ENCODE assay signal across 12 cellular contexts in genomic region chr4:77629885-77630284, GRCh38. TPM values are rescaled to one million over a fixed set of nuclear protein-coding genes. Genes with fewer than 3 reads are reported as not detected.
DNase-seq lines count a peak whose midpoint lies in the region; ATAC-seq and TF ChIP-seq lines count a peak whose summit lies in the region.
"Had no signal": no experiment of that assay in that cellular context is flagged by ENCODE, and none has a peak within 500 bp of the region (broad histone marks: within the 10 kb centered on the region; RNA-seq: fewer than 3 reads in every experiment).

No MANE protein-coding gene starts in this region.

- peak; percentile 82 for ATAC-seq in GM18505 (IDR thresholded peaks at IDR 0.05; ENCODE audit: unreplicated experiment)
- peak; percentile 48 for ATAC-seq in GM19324 (IDR thresholded peaks at IDR 0.05; ENCODE audit: low FRiP score, unreplicated experiment)
- ATAC-seq in HG02763 (IDR thresholded peaks at IDR 0.05; ENCODE audit: unreplicated experiment): peak; percentile 79
- ATAC-seq in HG03521 (IDR thresholded peaks at IDR 0.05; ENCODE audit: unreplicated experiment): peak; percentile 65
- ATAC-seq in foreskin keratinocyte: no peak

- no peak overlapping the region for H3K27ac ChIP-seq in foreskin keratinocyte
- H3K27ac ChIP-seq: SK-N-MC had no signal

- DNase-seq in foreskin keratinocyte (no peak), NCI-H1048 (lab: John Stamatoyannopoulos, UW) (no peak), activated gamma-delta T cell treated with Interleukin-2 at 50 U/mL for 16 hours (no peak), Ammon's horn (ENCODE audit: low spot score) (no peak)
- DNase-seq: Calu3, NCI-H526 had no signal

- no peaks in the 10 kb centered on the region for H3K4me1 ChIP-seq in foreskin keratinocyte

- no peaks in the 10 kb centered on the region for H3K27me3 ChIP-seq in foreskin keratinocyte

- TF ChIP-seq CTCF in foreskin keratinocyte (conservative IDR thresholded peaks at IDR 0.05): no peak

- TF ChIP-seq POLR2A in GM18505 (IDR thresholded peaks at IDR 0.05; ENCODE audit: borderline replicate concordance, extremely low read depth, insufficient read depth, insufficient read length): no peak

RNA-seq across cellular contexts. Expression of gene CXCL13, which starts 24.3 kb away (rescaled TPM):
- not detected in 2 replicates for total RNA-seq in foreskin keratinocyte
- polyA plus RNA-seq in foreskin keratinocyte: not detected in 2 replicates
- total RNA-seq: Calu3, cerebellum had no signal
